10 cellular contexts compared by ENCODE assay signal in genomic region chr19:18420931-18421330, GRCh38. TPM values are rescaled to one million over a fixed set of nuclear protein-coding genes. Genes with fewer than 3 reads are reported as not detected.
A peak's percentile ranks its signal among the peaks of the same experiment; 100 is the strongest.
DNase-seq lines count a peak whose midpoint lies in the region; ATAC-seq and TF ChIP-seq lines count a peak whose summit lies in the region.
"Had no signal": no experiment of that assay in that cellular context is flagged by ENCODE, and none has a peak within 500 bp of the region (broad histone marks: within the 10 kb centered on the region; RNA-seq: fewer than 3 reads in every experiment).

No MANE protein-coding gene starts in this region.

- no peak for ATAC-seq in activated CD8-positive, alpha-beta T cell treated with anti-CD3 and anti-CD28 coated beads for 36 hours
- ATAC-seq in GM21619 (IDR thresholded peaks at IDR 0.05; ENCODE audit: unreplicated experiment): no peak
- ATAC-seq: left cardiac atrium had no signal

- no peaks in the 10 kb centered on the region for H3K9me3 ChIP-seq in stomach smooth muscle (ENCODE audit: control insufficient read depth in 2 of 2, low read length in 2 of 2)

- H3K4me3 Mint-ChIP-seq in activated CD4-positive, alpha-beta T cell treated with anti-CD3 and anti-CD28 coated beads, Interleukin-2, amount 10 ng/mL, durations not matched to agents 24 days and 14 days: peak overlapping the region; percentile 99
- H3K4me3 Mint-ChIP-seq in activated CD8-positive, alpha-beta T cell treated with anti-CD3 and anti-CD28 coated beads for 36 hours: peak overlapping the region; percentile 86
- H3K4me3 Mint-ChIP-seq in glutamatergic neuron (ENCODE audit: unreplicated experiment): peak overlapping the region; percentile 95

- H3K27ac ChIP-seq in stomach smooth muscle (ENCODE audit: low read length): no peak overlapping the region

- peaks cover 9% of the 10 kb centered on the region for H3K36me3 Mint-ChIP-seq in activated CD4-positive, alpha-beta T cell treated with anti-CD3 and anti-CD28 coated beads, Interleukin-2, amount 10 ng/mL, durations not matched to agents 24 days and 14 days (ENCODE audit: low read depth)
- peaks cover 12% of the 10 kb centered on the region for H3K36me3 Mint-ChIP-seq in activated CD8-positive, alpha-beta T cell treated with anti-CD3 and anti-CD28 coated beads for 36 hours (ENCODE audit: low read depth)
- H3K36me3 Mint-ChIP-seq in glutamatergic neuron (ENCODE audit: unreplicated experiment): no peaks in the 10 kb centered on the region

- CTCF ChIA-PET in activated CD8-positive, alpha-beta T cell treated with anti-CD3 and anti-CD28 coated beads for 36 hours (lab: Charles Lee): interaction anchor here (0.5 to 1.3 kb wide), 3 partner anchors 18 to 35 kb away, joined by 3 to 5 read pairs (median 3); partner anchors contain the start of gene GDF15

- H3K36me3 ChIP-seq in stomach smooth muscle (ENCODE audit: control insufficient read depth in 2 of 2, insufficient read depth in 2 of 2, low read length in 2 of 2): no peaks in the 10 kb centered on the region

- intact Hi-C loops in activated CD4-positive, alpha-beta T cell treated with anti-CD3 and anti-CD28 coated beads, Interleukin-2, amount 10 ng/mL, durations not matched to agents 24 days and 14 days (cut with micrococcal nuclease): loop anchor here (1.0 kb wide), 1 partner anchor 8 kb away; no protein-coding TSS in a partner anchor
- intact Hi-C loops in activated CD8-positive, alpha-beta T cell treated with anti-CD3 and anti-CD28 coated beads for 36 hours (cut with micrococcal nuclease): no loop called here

- peak overlapping the region; percentile 5 to 9 for H3K9ac ChIP-seq in stomach smooth muscle (ENCODE audit: low read length in 2 of 2)

- H3K4me1 ChIP-seq in stomach smooth muscle (ENCODE audit: control insufficient read depth, insufficient read depth, low read length): peaks cover 63% of the 10 kb centered on the region

- peak; percentile 64 for DNase-seq in activated CD4-positive, alpha-beta T cell treated with anti-CD3 and anti-CD28 coated beads, Interleukin-2, amount 10 ng/mL, durations not matched to agents 24 days and 14 days
- DNase-seq in activated CD4-positive, alpha-beta T cell treated with anti-CD3 and anti-CD28 coated beads, Interleukin-2, amount 50 U/mL, for 1 hour: no peak
- no peak for DNase-seq in activated CD8-positive, alpha-beta T cell treated with anti-CD3 and anti-CD28 coated beads for 36 hours
- DNase-seq in glutamatergic neuron: no peak
- no peak for DNase-seq in GF-D8 (lab: John Stamatoyannopoulos, UW)
- no peak for DNase-seq in CD1c-positive myeloid dendritic cell (ENCODE audit: extremely low spot score)

- peaks cover 14 to 24% of the 10 kb centered on the region in 2 donors for H3K27me3 ChIP-seq in stomach smooth muscle (ENCODE audit: control insufficient read depth in 1 of 2, insufficient read depth in 2 of 2, low read length in 2 of 2)

- H3K27ac Mint-ChIP-seq in activated CD4-positive, alpha-beta T cell treated with anti-CD3 and anti-CD28 coated beads, Interleukin-2, amount 10 ng/mL, durations not matched to agents 24 days and 14 days: peak overlapping the region; percentile 86
- peak overlapping the region; percentile 79 for H3K27ac Mint-ChIP-seq in activated CD8-positive, alpha-beta T cell treated with anti-CD3 and anti-CD28 coated beads for 36 hours
- H3K27ac Mint-ChIP-seq in glutamatergic neuron (ENCODE audit: unreplicated experiment): peak overlapping the region; percentile 53

- H3K9me3 Mint-ChIP-seq in activated CD4-positive, alpha-beta T cell treated with anti-CD3 and anti-CD28 coated beads, Interleukin-2, amount 10 ng/mL, durations not matched to agents 24 days and 14 days: no peaks in the 10 kb centered on the region
- H3K9me3 Mint-ChIP-seq in activated CD8-positive, alpha-beta T cell treated with anti-CD3 and anti-CD28 coated beads for 36 hours: no peaks in the 10 kb centered on the region
- H3K9me3 Mint-ChIP-seq in glutamatergic neuron (ENCODE audit: unreplicated experiment): peaks cover 25% of the 10 kb centered on the region

- H3K27me3 Mint-ChIP-seq in activated CD4-positive, alpha-beta T cell treated with anti-CD3 and anti-CD28 coated beads, Interleukin-2, amount 10 ng/mL, durations not matched to agents 24 days and 14 days: no peaks in the 10 kb centered on the region
- H3K27me3 Mint-ChIP-seq in activated CD8-positive, alpha-beta T cell treated with anti-CD3 and anti-CD28 coated beads for 36 hours: peaks cover 11% of the 10 kb centered on the region
- H3K27me3 Mint-ChIP-seq in glutamatergic neuron (ENCODE audit: unreplicated experiment): peaks cover 14% of the 10 kb centered on the region

- peaks cover 67% of the 10 kb centered on the region for H3K4me1 Mint-ChIP-seq in activated CD4-positive, alpha-beta T cell treated with anti-CD3 and anti-CD28 coated beads, Interleukin-2, amount 10 ng/mL, durations not matched to agents 24 days and 14 days
- peaks cover 75% of the 10 kb centered on the region for H3K4me1 Mint-ChIP-seq in activated CD8-positive, alpha-beta T cell treated with anti-CD3 and anti-CD28 coated beads for 36 hours (ENCODE audit: low read depth)
- H3K4me1 Mint-ChIP-seq in glutamatergic neuron (ENCODE audit: low read depth, unreplicated experiment): peaks cover 28% of the 10 kb centered on the region

- POLR2A ChIA-PET in activated CD8-positive, alpha-beta T cell treated with anti-CD3 and anti-CD28 coated beads for 36 hours (lab: Charles Lee): interaction anchor here (1.1 to 8.7 kb wide), 5 partner anchors 8 to 498 kb away, joined by 3 to 81 read pairs (median 14); partner anchors contain the start of gene JUND

- TF ChIP-seq CTCF in activated CD8-positive, alpha-beta T cell treated with anti-CD3 and anti-CD28 coated beads for 36 hours (IDR thresholded peaks at IDR 0.05): no peak
- no peak for TF ChIP-seq CTCF in glutamatergic neuron (IDR thresholded peaks at IDR 0.05; ENCODE audit: partially characterized antibody, unreplicated experiment)

- peak overlapping the region in 1 of 2 donors; percentile 76 for H3K4me3 ChIP-seq in stomach smooth muscle (ENCODE audit: low read length in 2 of 2)

RNA-seq across cellular contexts. Expression of gene SSBP4, which starts 1.7 kb away (rescaled TPM):
- total RNA-seq in activated CD4-positive, alpha-beta T cell treated with anti-CD3 and anti-CD28 coated beads, Interleukin-2, amount 10 ng/mL, durations not matched to agents 24 days and 14 days: 154 TPM in 2 replicates
- 100 to 1,000 TPM in 1 of 2 experiments, 10 to 100 TPM in 1; 98.2 to 102 TPM for total RNA-seq in activated CD8-positive, alpha-beta T cell treated with anti-CD3 and anti-CD28 coated beads for 36 hours
- total RNA-seq in glutamatergic neuron (ENCODE audit: unreplicated experiment): 177 TPM

RNA-seq across cellular contexts. Expression of gene ISYNA1, which starts 17.0 kb away (rescaled TPM):
- total RNA-seq in activated CD4-positive, alpha-beta T cell treated with anti-CD3 and anti-CD28 coated beads, Interleukin-2, amount 10 ng/mL, durations not matched to agents 24 days and 14 days: 9.9 and 10.9 TPM in 2 replicates
- 10 to 100 TPM; 48.6 to 54.9 TPM for total RNA-seq in activated CD8-positive, alpha-beta T cell treated with anti-CD3 and anti-CD28 coated beads for 36 hours
- 111 TPM for total RNA-seq in glutamatergic neuron (ENCODE audit: unreplicated experiment)

RNA-seq across cellular contexts. Expression of gene LRRC25, which starts 23.5 kb away (rescaled TPM):
- total RNA-seq in activated CD4-positive, alpha-beta T cell treated with anti-CD3 and anti-CD28 coated beads, Interleukin-2, amount 10 ng/mL, durations not matched to agents 24 days and 14 days: not detected in 2 replicates
- total RNA-seq in activated CD8-positive, alpha-beta T cell treated with anti-CD3 and anti-CD28 coated beads for 36 hours: not detected
- not detected for total RNA-seq in glutamatergic neuron (ENCODE audit: unreplicated experiment)
- total RNA-seq: RPMI7951 had no signal

RNA-seq across cellular contexts. Expression of gene GDF15, which starts 35.0 kb away (rescaled TPM):
- 0.26 TPM in 1 of 2 replicates, not detected in the other for total RNA-seq in activated CD4-positive, alpha-beta T cell treated with anti-CD3 and anti-CD28 coated beads, Interleukin-2, amount 10 ng/mL, durations not matched to agents 24 days and 14 days
- total RNA-seq in activated CD8-positive, alpha-beta T cell treated with anti-CD3 and anti-CD28 coated beads for 36 hours: not detected
- total RNA-seq in glutamatergic neuron (ENCODE audit: unreplicated experiment): 8.9 TPM
